11 cellular contexts compared by ENCODE assay signal in the genomic region with DNA sequence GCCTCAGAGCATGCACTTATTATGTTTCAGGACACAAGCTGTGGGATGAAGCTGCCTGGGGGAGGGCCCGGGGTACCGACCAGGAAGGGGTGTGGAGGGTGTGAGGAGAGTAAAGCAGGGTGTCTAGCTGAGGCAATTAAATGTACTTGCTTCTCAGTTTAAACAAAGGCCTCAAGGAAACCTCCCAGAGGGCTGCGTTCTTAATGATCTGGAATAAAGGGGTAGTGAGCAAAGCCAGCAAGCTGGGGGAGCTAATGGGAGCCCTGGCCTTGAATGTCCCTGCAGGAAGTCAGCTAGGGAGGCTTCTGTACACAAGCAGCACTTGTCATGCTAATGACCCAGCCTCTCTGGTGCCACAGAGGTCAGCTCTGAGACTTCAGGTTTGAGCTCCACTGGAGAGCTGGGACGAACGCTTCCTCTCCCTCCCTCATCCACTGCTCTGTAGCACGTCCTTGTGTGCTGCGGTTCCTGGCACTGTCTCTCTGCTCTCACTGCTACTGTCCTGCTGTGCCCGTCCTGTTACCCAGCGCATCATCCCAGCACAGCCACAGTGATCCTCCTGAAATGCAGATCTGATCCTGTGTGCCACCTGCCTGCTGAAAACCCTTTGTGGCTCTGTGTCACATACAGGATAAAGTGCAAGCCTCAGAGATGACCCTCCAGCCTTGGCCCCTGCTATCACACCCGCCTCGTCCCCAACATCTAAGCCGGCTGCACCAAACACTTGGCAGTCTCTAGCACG.
DNase-seq lines count a peak whose midpoint lies in the region; ATAC-seq lines count a peak whose summit lies in the region.
"Had no signal": no experiment of that assay in that cellular context is flagged by ENCODE, and none has a peak within 500 bp of the region (broad histone marks: within the 10 kb centered on the region; RNA-seq: fewer than 3 reads in every experiment).

No MANE protein-coding gene starts in this region.

- no CpG with 5 or more reads among the region's 13 CpGs for WGBS in trophoblast cell (ENCODE audit: extremely low coverage, insufficient coverage, insufficient read length)

- H3K79me2 ChIP-seq in trophoblast cell (ENCODE audit: control insufficient read depth, insufficient read depth, low read length, poor library complexity) = no peaks in the 10 kb centered on the region

- H3K9me3 ChIP-seq in HUES6 (ENCODE audit: control insufficient read depth, insufficient read depth, low read depth, low read length) (no peaks in the 10 kb centered on the region), trophoblast cell (ENCODE audit: insufficient read depth, low read depth, low read length) (no peaks in the 10 kb centered on the region)

- no peak overlapping the region for H4K8ac ChIP-seq in trophoblast cell (ENCODE audit: low read depth, low read length)

- DNase-seq in NCI-H774 (lab: John Stamatoyannopoulos, UW) = peak; percentile 70
- DNase-seq in iPS DF 4.7 (ENCODE audit: extremely low read depth, low spot score) = peak; percentile 96
- no peak for DNase-seq in trophoblast cell
- DNase-seq in GM19238 (ENCODE audit: insufficient read length, low spot score) = no peak
- DNase-seq: activated naive CD4-positive, alpha-beta T cell; GF-D8; NCI-H82 had no signal

- no peak overlapping the region for H2BK120ac ChIP-seq in trophoblast cell (ENCODE audit: insufficient read depth, low read length, poor library complexity)

- H4K91ac ChIP-seq in trophoblast cell (ENCODE audit: low read depth, low read length) = peak overlapping the region; percentile 12

- no peak overlapping the region for H3K23ac ChIP-seq in trophoblast cell (ENCODE audit: low read length)

- H3K4me2 ChIP-seq in trophoblast cell (ENCODE audit: low read length) = no peak overlapping the region

- H3K4me1 ChIP-seq in HUES6 (ENCODE audit: control insufficient read depth, insufficient read depth, low read length) (peaks cover 48% of the 10 kb centered on the region), trophoblast cell (ENCODE audit: control insufficient read depth in 1 of 2, insufficient read depth in 2 of 2, low read length in 2 of 2) (peaks cover 26 to 38% of the 10 kb centered on the region in 2 experiments)

- H2AFZ ChIP-seq in trophoblast cell (ENCODE audit: insufficient read depth, low read length, poor library complexity) = no peak overlapping the region

- no peak overlapping the region for H4K12ac ChIP-seq in trophoblast cell (ENCODE audit: low read depth, low read length)

- H3K18ac ChIP-seq in trophoblast cell (ENCODE audit: low read length) = peak overlapping the region; percentile 8

- no peak overlapping the region for H2AK5ac ChIP-seq in trophoblast cell (ENCODE audit: low read length)

- peak overlapping the region; percentile 3 for H2BK12ac ChIP-seq in trophoblast cell (ENCODE audit: low read length)

- H3K36me3 ChIP-seq in HUES6 (ENCODE audit: control insufficient read depth, insufficient read depth, low read length) (no peaks in the 10 kb centered on the region), trophoblast cell (ENCODE audit: control insufficient read depth in 1 of 2, insufficient read depth in 2 of 2, low read length in 2 of 2) (no peaks in the 10 kb centered on the region)

- H3K27me3 ChIP-seq in HUES6 (ENCODE audit: control insufficient read depth, insufficient read depth, low read length) = peaks cover 17% of the 10 kb centered on the region
- no peaks in the 10 kb centered on the region for H3K27me3 ChIP-seq in trophoblast cell (ENCODE audit: insufficient read depth, low read length)

- ATAC-seq in HG02884 (IDR thresholded peaks at IDR 0.05; ENCODE audit: unreplicated experiment) (no peak), HG02970 (IDR thresholded peaks at IDR 0.05; ENCODE audit: low FRiP score, unreplicated experiment) (no peak), HG02840 (IDR thresholded peaks at IDR 0.05; ENCODE audit: low FRiP score, unreplicated experiment) (no peak)

- no peak overlapping the region for H2BK5ac ChIP-seq in trophoblast cell (ENCODE audit: low read depth, low read length, poor library complexity)

- H3K4ac ChIP-seq in trophoblast cell (ENCODE audit: low read depth, low read length) = no peak overlapping the region

- no peak overlapping the region for H3K27ac ChIP-seq in HUES6 (ENCODE audit: low read depth, low read length)
- H3K27ac ChIP-seq in trophoblast cell (ENCODE audit: low read depth, low read length) = no peak overlapping the region

- no peak overlapping the region for H3K14ac ChIP-seq in trophoblast cell (ENCODE audit: low read length)

- peak overlapping the region; percentile 26 for H3K4me3 ChIP-seq in HUES6 (ENCODE audit: low read depth, low read length)
- no peak overlapping the region for H3K4me3 ChIP-seq in trophoblast cell (ENCODE audit: low read depth, low read length)

- H3K9ac ChIP-seq in HUES6 (ENCODE audit: low read length) = peak overlapping the region; percentile 45
- no peak overlapping the region for H3K9ac ChIP-seq in trophoblast cell (ENCODE audit: low read length)

- H3K79me1 ChIP-seq in trophoblast cell (ENCODE audit: low read length) = peaks cover 8% of the 10 kb centered on the region

Comparison
In these comparisons a context has a peak if more than half of its experiments do, and no peak if none do; other contexts are left out.
1. DNase-seq: peak in NCI-H774 (single experiment) and iPS DF 4.7 (single experiment); none in trophoblast cell (0 of 2) and GM19238 (single experiment).